In genomic region chr17:63437287-63438091, GRCh38 we compare ENCODE assay signal across 1 cellular context.
TF ChIP-seq lines count a peak whose summit lies in the region.

No MANE protein-coding gene starts in this region.

TF ChIP-seq in K562, 482 proteins besides CTCF, POLR2A, EP300 and RAD21 (continues in another document):
- TF ChIP-seq HNRNPK (IDR thresholded peaks at IDR 0.05; ENCODE audit: low read depth, low read length, poor library complexity, severe bottlenecking) (no peak), POLR3G (IDR thresholded peaks at IDR 0.05; ENCODE audit: extremely low read depth, insufficient read length, insufficient replicate concordance) (no peak), MTF1 (CRISPR knock-in tag; IDR thresholded peaks at IDR 0.05; ENCODE audit: borderline replicate concordance) (no peak), RBFOX2 (IDR thresholded peaks at IDR 0.05; ENCODE audit: low read depth, low read length) (peak; percentile 65), ZC3H11A (IDR thresholded peaks at IDR 0.05; ENCODE audit: low read depth, low read length) (no peak), YY1 (IDR thresholded peaks at IDR 0.05; ENCODE audit: borderline replicate concordance in 1 of 3, control insufficient read depth in 1 of 3, extremely low read depth in 1 of 3, insufficient read depth in 3 of 3, insufficient read length in 1 of 3, insufficient replicate concordance in 2 of 3, low read depth in 1 of 3, low read length in 2 of 3) (peak in 2 of 3 experiments; percentile 25 to 34), BRCA1 (IDR thresholded peaks at IDR 0.05) (no peak), BRCA1 (CRISPR knock-in tag; IDR thresholded peaks at IDR 0.05) (no peak), PYGO2 (tag; IDR thresholded peaks at IDR 0.05) (no peak), CC2D1A (IDR thresholded peaks at IDR 0.05) (no peak), CBFA2T3 (IDR thresholded peaks at IDR 0.05) (no peak), BCOR (IDR thresholded peaks at IDR 0.05) (no peak), DMBX1 (CRISPR knock-in tag; IDR thresholded peaks at IDR 0.05; ENCODE audit: borderline replicate concordance) (no peak), NR3C1 (CRISPR knock-in tag; IDR thresholded peaks at IDR 0.05) (no peak), ZBTB40 (IDR thresholded peaks at IDR 0.05) (no peak), ZBTB40 (CRISPR knock-in tag; IDR thresholded peaks at IDR 0.05) (no peak), MGA (IDR thresholded peaks at IDR 0.05) (peak; percentile 64), ZNF174 (CRISPR knock-in tag; IDR thresholded peaks at IDR 0.05) (no peak), ZNF830 (CRISPR knock-in tag; IDR thresholded peaks at IDR 0.05) (no peak), NCOA1 (IDR thresholded peaks at IDR 0.05; ENCODE audit: low read depth) (no peak)
- TF ChIP-seq, protein P1, sequence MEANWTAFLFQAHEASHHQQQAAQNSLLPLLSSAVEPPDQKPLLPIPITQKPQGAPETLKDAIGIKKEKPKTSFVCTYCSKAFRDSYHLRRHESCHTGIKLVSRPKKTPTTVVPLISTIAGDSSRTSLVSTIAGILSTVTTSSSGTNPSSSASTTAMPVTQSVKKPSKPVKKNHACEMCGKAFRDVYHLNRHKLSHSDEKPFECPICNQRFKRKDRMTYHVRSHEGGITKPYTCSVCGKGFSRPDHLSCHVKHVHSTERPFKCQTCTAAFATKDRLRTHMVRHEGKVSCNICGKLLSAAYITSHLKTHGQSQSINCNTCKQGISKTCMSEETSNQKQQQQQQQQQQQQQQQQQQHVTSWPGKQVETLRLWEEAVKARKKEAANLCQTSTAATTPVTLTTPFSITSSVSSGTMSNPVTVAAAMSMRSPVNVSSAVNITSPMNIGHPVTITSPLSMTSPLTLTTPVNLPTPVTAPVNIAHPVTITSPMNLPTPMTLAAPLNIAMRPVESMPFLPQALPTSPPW (CRISPR knock-in tag; IDR thresholded peaks at IDR 0.05): 0 out of 2 replicates have a peak, but pooled peaks have one; percentile 17
- TF ChIP-seq, protein P2, sequence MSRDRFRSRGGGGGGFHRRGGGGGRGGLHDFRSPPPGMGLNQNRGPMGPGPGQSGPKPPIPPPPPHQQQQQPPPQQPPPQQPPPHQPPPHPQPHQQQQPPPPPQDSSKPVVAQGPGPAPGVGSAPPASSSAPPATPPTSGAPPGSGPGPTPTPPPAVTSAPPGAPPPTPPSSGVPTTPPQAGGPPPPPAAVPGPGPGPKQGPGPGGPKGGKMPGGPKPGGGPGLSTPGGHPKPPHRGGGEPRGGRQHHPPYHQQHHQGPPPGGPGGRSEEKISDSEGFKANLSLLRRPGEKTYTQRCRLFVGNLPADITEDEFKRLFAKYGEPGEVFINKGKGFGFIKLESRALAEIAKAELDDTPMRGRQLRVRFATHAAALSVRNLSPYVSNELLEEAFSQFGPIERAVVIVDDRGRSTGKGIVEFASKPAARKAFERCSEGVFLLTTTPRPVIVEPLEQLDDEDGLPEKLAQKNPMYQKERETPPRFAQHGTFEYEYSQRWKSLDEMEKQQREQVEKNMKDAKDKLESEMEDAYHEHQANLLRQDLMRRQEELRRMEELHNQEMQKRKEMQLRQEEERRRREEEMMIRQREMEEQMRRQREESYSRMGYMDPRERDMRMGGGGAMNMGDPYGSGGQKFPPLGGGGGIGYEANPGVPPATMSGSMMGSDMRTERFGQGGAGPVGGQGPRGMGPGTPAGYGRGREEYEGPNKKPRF (IDR thresholded peaks at IDR 0.05; ENCODE audit: low read depth, low read length): no peak
- TF ChIP-seq, protein P3, sequence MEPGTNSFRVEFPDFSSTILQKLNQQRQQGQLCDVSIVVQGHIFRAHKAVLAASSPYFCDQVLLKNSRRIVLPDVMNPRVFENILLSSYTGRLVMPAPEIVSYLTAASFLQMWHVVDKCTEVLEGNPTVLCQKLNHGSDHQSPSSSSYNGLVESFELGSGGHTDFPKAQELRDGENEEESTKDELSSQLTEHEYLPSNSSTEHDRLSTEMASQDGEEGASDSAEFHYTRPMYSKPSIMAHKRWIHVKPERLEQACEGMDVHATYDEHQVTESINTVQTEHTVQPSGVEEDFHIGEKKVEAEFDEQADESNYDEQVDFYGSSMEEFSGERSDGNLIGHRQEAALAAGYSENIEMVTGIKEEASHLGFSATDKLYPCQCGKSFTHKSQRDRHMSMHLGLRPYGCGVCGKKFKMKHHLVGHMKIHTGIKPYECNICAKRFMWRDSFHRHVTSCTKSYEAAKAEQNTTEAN (CRISPR knock-in tag; IDR thresholded peaks at IDR 0.05): no peak
- TF ChIP-seq, protein P4, sequence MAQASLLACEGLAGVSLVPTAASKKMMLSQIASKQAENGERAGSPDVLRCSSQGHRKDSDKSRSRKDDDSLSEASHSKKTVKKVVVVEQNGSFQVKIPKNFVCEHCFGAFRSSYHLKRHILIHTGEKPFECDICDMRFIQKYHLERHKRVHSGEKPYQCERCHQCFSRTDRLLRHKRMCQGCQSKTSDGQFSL (CRISPR knock-in tag; IDR thresholded peaks at IDR 0.05): peak; percentile 78; the same call in 1 of the 2 replicates
- TF ChIP-seq, protein P4 (tag; IDR thresholded peaks at IDR 0.05): no peak
- TF ChIP-seq, protein P5, sequence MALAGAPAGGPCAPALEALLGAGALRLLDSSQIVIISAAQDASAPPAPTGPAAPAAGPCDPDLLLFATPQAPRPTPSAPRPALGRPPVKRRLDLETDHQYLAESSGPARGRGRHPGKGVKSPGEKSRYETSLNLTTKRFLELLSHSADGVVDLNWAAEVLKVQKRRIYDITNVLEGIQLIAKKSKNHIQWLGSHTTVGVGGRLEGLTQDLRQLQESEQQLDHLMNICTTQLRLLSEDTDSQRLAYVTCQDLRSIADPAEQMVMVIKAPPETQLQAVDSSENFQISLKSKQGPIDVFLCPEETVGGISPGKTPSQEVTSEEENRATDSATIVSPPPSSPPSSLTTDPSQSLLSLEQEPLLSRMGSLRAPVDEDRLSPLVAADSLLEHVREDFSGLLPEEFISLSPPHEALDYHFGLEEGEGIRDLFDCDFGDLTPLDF (CRISPR knock-in tag; IDR thresholded peaks at IDR 0.05): no peak
